Comparison of ENCODE assay signal across 13 cellular contexts in the genomic region with DNA sequence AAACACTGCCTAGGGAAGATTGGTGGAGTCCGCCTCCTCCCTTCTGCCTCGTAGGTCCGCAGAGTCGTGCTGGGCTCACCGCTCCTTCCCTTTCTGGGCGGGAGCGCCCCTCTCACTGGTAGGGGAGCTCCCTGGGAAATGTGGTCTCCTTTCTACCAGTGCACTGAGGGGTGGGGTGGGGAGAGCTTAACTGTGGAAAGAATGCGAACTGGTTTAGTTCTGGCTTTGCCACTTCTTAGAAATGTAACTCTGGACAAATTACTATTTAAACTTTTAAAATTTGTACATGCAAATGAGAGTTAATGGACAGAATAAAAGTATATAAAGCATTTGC.
DNase-seq lines count a peak whose midpoint lies in the region; ATAC-seq and TF ChIP-seq lines count a peak whose summit lies in the region.
"Had no signal": no experiment of that assay in that cellular context is flagged by ENCODE, and none has a peak within 500 bp of the region (broad histone marks: within the 10 kb centered on the region; RNA-seq: fewer than 3 reads in every experiment).

No MANE protein-coding gene starts in this region.

- no peaks in the 10 kb centered on the region for H3K9me2 ChIP-seq in GM23338 (ENCODE audit: insufficient read depth)

- H3F3A ChIP-seq in GM23338 (replicated peaks; ENCODE audit: low read depth): no peaks in the 10 kb centered on the region

- H3K79me2 ChIP-seq in GM23338 (replicated peaks; ENCODE audit: insufficient read depth): peaks cover 86% of the 10 kb centered on the region

- peaks cover 18 to 36% (median 23%) of the 10 kb centered on the region in 11 experiments for H3K9me3 ChIP-seq in BLaER1 treated with 17β-estradiol and CSF1 and Interleukin-3, amounts not matched to agents 10 nM and 100 nM (replicated peaks in 1 of 11)
- H3K9me3 ChIP-seq in adipocyte (ENCODE audit: control insufficient read depth, low read length): no peaks in the 10 kb centered on the region
- H3K9me3 ChIP-seq: colonic mucosa, esophagus squamous epithelium, prostate gland had no signal

- no peaks in the 10 kb centered on the region for H3K9me3 Mint-ChIP-seq in GM23338
- peaks cover 8% of the 10 kb centered on the region for H3K9me3 Mint-ChIP-seq in osteocyte (ENCODE audit: unreplicated experiment)

- H3K36me3 ChIP-seq in BLaER1 treated with 17β-estradiol and CSF1 and Interleukin-3, amounts not matched to agents 10 nM and 100 nM: peaks cover 12 to 50% (median 27%) of the 10 kb centered on the region in 11 experiments; a peak in 20 of 22 replicates
- H3K36me3 ChIP-seq in GM23338 (ENCODE audit: insufficient read depth) (no peaks in the 10 kb centered on the region; the same call in 1 of the 2 replicates), adipocyte (ENCODE audit: control insufficient read depth, insufficient read depth, low read length, severe bottlenecking) (no peaks in the 10 kb centered on the region)
- H3K36me3 ChIP-seq: colonic mucosa, esophagus squamous epithelium, prostate gland had no signal

- H4K20me1 ChIP-seq in BLaER1 treated with 17β-estradiol and CSF1 and Interleukin-3, amounts not matched to agents 10 nM and 100 nM: peaks cover 27 to 99% (median 64%) of the 10 kb centered on the region in 11 experiments; a peak in 21 of 22 replicates
- H4K20me1 ChIP-seq in GM23338 (replicated peaks; ENCODE audit: insufficient read depth): peaks cover 35% of the 10 kb centered on the region

- peak overlapping the region in 9 of 11 experiments; percentile 2 to 62 (median 50); a peak in 16 of 22 replicates for H3K27ac ChIP-seq in BLaER1 treated with 17β-estradiol and CSF1 and Interleukin-3, amounts not matched to agents 10 nM and 100 nM
- no peak overlapping the region for H3K27ac ChIP-seq in GM23338 (ENCODE audit: low read depth)
- H3K27ac ChIP-seq: colonic mucosa, prostate gland had no signal

- no peaks in the 10 kb centered on the region for H3K27me3 ChIP-seq in BLaER1 treated with 17β-estradiol and CSF1 and Interleukin-3, amounts not matched to agents 10 nM and 100 nM
- H3K27me3 ChIP-seq in GM23338 (ENCODE audit: insufficient read depth) (no peaks in the 10 kb centered on the region), adipocyte (replicated peaks; ENCODE audit: control insufficient read depth, insufficient read depth, low read length) (no peaks in the 10 kb centered on the region)
- H3K27me3 ChIP-seq: colonic mucosa, esophagus squamous epithelium had no signal

- no peak overlapping the region; a peak in 1 of 22 replicates for H3K9ac ChIP-seq in BLaER1 treated with 17β-estradiol and CSF1 and Interleukin-3, amounts not matched to agents 10 nM and 100 nM
- H3K9ac ChIP-seq in adipocyte (ENCODE audit: low read length): peak overlapping the region; percentile 11

- no peaks in the 10 kb centered on the region for H3K36me3 Mint-ChIP-seq in GM23338 (ENCODE audit: low read depth)
- peaks cover 2% of the 10 kb centered on the region for H3K36me3 Mint-ChIP-seq in osteocyte (ENCODE audit: unreplicated experiment)

- TF ChIP-seq CTCF in GM23338 (conservative IDR thresholded peaks at IDR 0.05; ENCODE audit: low read depth in 2 of 2) (no peak), osteocyte (IDR thresholded peaks at IDR 0.05) (no peak)

- H3K27me3 Mint-ChIP-seq in GM23338 (ENCODE audit: insufficient read depth, low read depth, poor library complexity) (no peaks in the 10 kb centered on the region), osteocyte (ENCODE audit: unreplicated experiment) (no peaks in the 10 kb centered on the region)
- H3K27me3 Mint-ChIP-seq: memory B cell had no signal

- TF ChIP-seq POLR2A in GM18505 (IDR thresholded peaks at IDR 0.05; ENCODE audit: borderline replicate concordance, extremely low read depth, insufficient read depth, insufficient read length): no peak

- H3K4me3 Mint-ChIP-seq in GM23338 (no peak overlapping the region), osteocyte (ENCODE audit: unreplicated experiment) (no peak overlapping the region)
- H3K4me3 Mint-ChIP-seq: memory B cell had no signal

- peak overlapping the region; percentile 41 to 87 (median 74); a peak in 21 of 22 replicates for H3K4me2 ChIP-seq in BLaER1 treated with 17β-estradiol and CSF1 and Interleukin-3, amounts not matched to agents 10 nM and 100 nM
- peak overlapping the region; percentile 25; the same call in 1 of the 2 replicates for H3K4me2 ChIP-seq in GM23338

- H3K4me1 Mint-ChIP-seq in GM23338: peaks cover 44% of the 10 kb centered on the region
- H3K4me1 Mint-ChIP-seq in osteocyte (ENCODE audit: unreplicated experiment): peaks cover 46% of the 10 kb centered on the region

- no peak for DNase-seq in GM23338 (ENCODE audit: low spot score)
- no peak for DNase-seq in adipocyte (ENCODE audit: low read depth)
- no peak for DNase-seq in osteocyte (ENCODE audit: extremely low spot score, unreplicated experiment)
- no peak for DNase-seq in foreskin melanocyte
- DNase-seq: colonic mucosa, esophagus squamous epithelium, NCI-H1048, NCI-H226 had no signal

- H3K27ac Mint-ChIP-seq in GM23338: no peak overlapping the region
- peak overlapping the region; percentile 73 for H3K27ac Mint-ChIP-seq in osteocyte (ENCODE audit: unreplicated experiment)
- H3K27ac Mint-ChIP-seq: memory B cell had no signal

- H3K4me1 ChIP-seq in BLaER1 treated with 17β-estradiol and CSF1 and Interleukin-3, amounts not matched to agents 10 nM and 100 nM: peaks cover 31 to 41% (median 38%) of the 10 kb centered on the region in 10 experiments
- peaks cover 20% of the 10 kb centered on the region; the same call in 1 of the 2 replicates for H3K4me1 ChIP-seq in GM23338 (ENCODE audit: insufficient read depth)
- peaks cover 24% of the 10 kb centered on the region for H3K4me1 ChIP-seq in adipocyte (ENCODE audit: control insufficient read depth, insufficient read depth, low read length)
- H3K4me1 ChIP-seq: colonic mucosa, prostate gland had no signal

- no peak overlapping the region for H3K4me3 ChIP-seq in BLaER1 treated with 17β-estradiol and CSF1 and Interleukin-3, amounts not matched to agents 10 nM and 100 nM
- H3K4me3 ChIP-seq in GM23338 (no peak overlapping the region), adipocyte (ENCODE audit: low read length) (no peak overlapping the region)
- H3K4me3 ChIP-seq: colonic mucosa, prostate gland had no signal

- ATAC-seq in GM23338 (no peak), HG03280 (IDR thresholded peaks at IDR 0.05; ENCODE audit: unreplicated experiment) (no peak), GM18505 (IDR thresholded peaks at IDR 0.05; ENCODE audit: unreplicated experiment) (no peak)

- H2AFZ ChIP-seq in GM23338: no peak overlapping the region

TF ChIP-seq in GM23338, 12 proteins besides CTCF, POLR2A, EP300 and RAD21 (continues in another document):
- no peak for TF ChIP-seq EZH2 (IDR thresholded peaks at IDR 0.05; ENCODE audit: low read depth, unreplicated experiment)
- TF ChIP-seq NANOG (IDR thresholded peaks at IDR 0.05; ENCODE audit: borderline replicate concordance): no peak
- TF ChIP-seq JUNB (IDR thresholded peaks at IDR 0.05; ENCODE audit: unreplicated experiment): no peak
- TF ChIP-seq STAT1 (IDR thresholded peaks at IDR 0.05; ENCODE audit: unreplicated experiment): no peak
- TF ChIP-seq ZNF331 (CRISPR knock-in tag; IDR thresholded peaks at IDR 0.05; ENCODE audit: low read depth): no peak
- no peak for TF ChIP-seq POLR2AphosphoS5 (IDR thresholded peaks at IDR 0.05; ENCODE audit: low read depth)
